Comparison of ENCODE assay signal across 10 cellular contexts in the genomic region with DNA sequence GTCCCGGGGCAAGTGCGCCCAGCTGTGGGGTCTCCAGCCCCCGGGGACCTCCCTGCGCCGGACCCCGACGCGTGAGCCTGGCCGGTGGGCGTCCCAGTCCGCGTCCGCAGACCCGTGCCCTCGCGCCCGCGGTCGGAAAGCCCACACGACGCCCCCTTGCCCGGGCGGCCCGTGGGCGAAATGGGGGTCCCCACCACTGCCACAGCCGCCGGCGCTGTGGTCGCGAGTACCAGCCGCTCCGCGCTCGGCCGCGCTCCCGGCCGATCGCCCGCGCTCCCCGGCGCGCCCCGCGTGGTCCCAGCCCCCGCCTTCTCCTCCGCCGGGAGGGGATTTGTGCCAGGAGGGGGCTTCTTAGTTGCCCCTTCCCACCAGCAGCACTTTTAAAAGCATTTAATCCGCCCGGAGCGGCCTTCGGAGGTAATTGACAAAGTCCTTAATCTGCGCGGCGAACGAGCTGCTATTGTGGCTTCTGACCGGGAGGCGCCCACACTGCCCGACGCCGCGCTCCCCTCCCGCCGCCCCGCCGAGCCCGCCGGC. TPM values are rescaled to one million over a fixed set of nuclear protein-coding genes. Genes with fewer than 3 reads are reported as not detected.
DNase-seq lines count a peak whose midpoint lies in the region; ATAC-seq, FAIRE-seq and TF ChIP-seq lines count a peak whose summit lies in the region.
"Had no signal": no experiment of that assay in that cellular context is flagged by ENCODE, and none has a peak within 500 bp of the region (broad histone marks: within the 10 kb centered on the region; RNA-seq: fewer than 3 reads in every experiment).

No MANE protein-coding gene starts in this region.

- no peak for FAIRE-seq in GM19239 (lab: Jason Lieb, UNC)

- TF ChIP-seq CTCF in BE2C (IDR thresholded peaks at IDR 0.05; ENCODE audit: low read depth, low read length) (no peak), dorsolateral prefrontal cortex (IDR thresholded peaks at IDR 0.05 in 54 of 56, conservative IDR thresholded peaks at IDR 0.05 in 2 of 56; ENCODE audit: low read depth in 1 of 56, partially characterized antibody in 56 of 56) (peak in 2 of 56 donors; percentile 1 to 30)

- no peaks in the 10 kb centered on the region for H3K9me3 Mint-ChIP-seq in naive B cell

- under 1% methylated on average over 65 of the region's 69 CpGs for WGBS in HUES64

- H3K27ac ChIP-seq in HUES64 (ENCODE audit: low read depth, low read length) (no peak overlapping the region), dorsolateral prefrontal cortex (no peak overlapping the region)

- H3K36me3 ChIP-seq in BE2C (no peaks in the 10 kb centered on the region), HUES64 (ENCODE audit: insufficient read depth, low read length) (no peaks in the 10 kb centered on the region)

- H3K27me3 ChIP-seq in BE2C (peaks cover 79% of the 10 kb centered on the region), HUES64 (ENCODE audit: insufficient read depth, low read length) (peaks cover 56% of the 10 kb centered on the region), dorsolateral prefrontal cortex (peaks cover 0 to 73% (median 38%) of the 10 kb centered on the region in 45 donors)

- no peak for ATAC-seq in naive B cell (ENCODE audit: low read depth in 2 of 2)
- ATAC-seq in HG03439 (IDR thresholded peaks at IDR 0.05; ENCODE audit: unreplicated experiment), result no peak

- no peaks in the 10 kb centered on the region for H3K36me3 Mint-ChIP-seq in naive B cell

- H3K27ac Mint-ChIP-seq in naive B cell, result no peak overlapping the region
- H3K27ac Mint-ChIP-seq: progenitor cell of endocrine pancreas had no signal

- no peaks in the 10 kb centered on the region for H3K4me1 ChIP-seq in BE2C
- peaks cover 11% of the 10 kb centered on the region for H3K4me1 ChIP-seq in HUES64 (ENCODE audit: insufficient read depth, low read length)

- H3K27me3 Mint-ChIP-seq in naive B cell, result peaks cover 54 to 81% (median 78%) of the 10 kb centered on the region in 3 donors

- peaks cover 13 to 20% (median 15%) of the 10 kb centered on the region in 3 donors for H3K4me1 Mint-ChIP-seq in naive B cell

- H3K9ac ChIP-seq in HUES64 (ENCODE audit: low read depth, low read length), result no peak overlapping the region

- intact Hi-C loops in dorsolateral prefrontal cortex (cut with DNase I), result loop anchor here in 1 of 2 donors (5.0 kb wide), 1 partner anchor 67 kb away; no protein-coding TSS in a partner anchor

- peak overlapping the region; percentile 39; the same call in 1 of the 2 replicates for H3K4me3 ChIP-seq in BE2C (ENCODE audit: low read depth, low read length)
- peak overlapping the region; percentile 69 for H3K4me3 ChIP-seq in HUES64 (ENCODE audit: low read length)
- peak overlapping the region in 57 of 59 donors; percentile 26 to 69 (median 51) for H3K4me3 ChIP-seq in dorsolateral prefrontal cortex

- DNase-seq in BE2C, result peak; percentile 10
- no peak for DNase-seq in dorsolateral prefrontal cortex
- DNase-seq in naive B cell, result no peak
- no peak for DNase-seq in NCI-H146 treated with DMSO at 0.1 percent for 48 hours (lab: John Stamatoyannopoulos, UW; ENCODE audit: unreplicated experiment)
- DNase-seq in GM19239 (ENCODE audit: insufficient read length, low spot score), result no peak
- DNase-seq in middle frontal gyrus (ENCODE audit: extremely low spot score, low spot score), result no peak

- H3K9me3 ChIP-seq in BE2C (no peaks in the 10 kb centered on the region), HUES64 (ENCODE audit: insufficient read depth, low read depth, low read length) (no peaks in the 10 kb centered on the region)

- H3K4me3 Mint-ChIP-seq in naive B cell, result peak overlapping the region in 6 of 8 donors; percentile 35 to 69 (median 54)

RNA-seq across cellular contexts. Expression of a gene that starts 0.4 kb away (rescaled TPM):
- polyA plus RNA-seq in BE2C (2012; ENCODE audit: insufficient read depth, insufficient read length, low read depth), result not detected
- polyA plus RNA-seq in HUES64 (2013, experiment 1 of 2), result 3.4 TPM
- polyA plus RNA-seq in HUES64 (2013, experiment 2 of 2), result 6.0 TPM
- total RNA-seq in dorsolateral prefrontal cortex, result 1 to 10 TPM in 87 of 120 experiments, under 1 TPM in 31, not detected in 2; 0.24 to 4.5 (median 1.6) TPM
- not detected for polyA plus RNA-seq in naive B cell (ENCODE audit: low read depth in 6 of 6)
- total RNA-seq: progenitor cell of endocrine pancreas had no signal

RNA-seq across cellular contexts. Expression of a gene that starts 42.9 kb away (rescaled TPM):
- not detected for polyA plus RNA-seq in BE2C (2012; ENCODE audit: insufficient read depth, insufficient read length, low read depth)
- polyA plus RNA-seq in HUES64 (2013, experiment 1 of 2), result not detected
- polyA plus RNA-seq in HUES64 (2013, experiment 2 of 2), result not detected
- total RNA-seq in dorsolateral prefrontal cortex, result not detected
- under 1 TPM in 2 of 6 donors, not detected in 4; 0.42 to 0.75 TPM for polyA plus RNA-seq in naive B cell (ENCODE audit: low read depth in 6 of 6)
- total RNA-seq: LHCN-M2, progenitor cell of endocrine pancreas had no signal
